26 cellular contexts compared by ENCODE assay signal in genomic region chr5:106985174-106985573, GRCh38.
"Had no signal": no experiment of that assay in that cellular context is flagged by ENCODE, and none has a peak within 500 bp of the region (broad histone marks: within the 10 kb centered on the region; RNA-seq: fewer than 3 reads in every experiment).

No MANE protein-coding gene starts in this region.

- H3K4me1 ChIP-seq: colonic mucosa, gastrocnemius medialis, lower lobe of right lung, parathyroid adenoma, right lobe of liver, suprapubic skin, transverse colon, upper lobe of right lung, uterus had no signal

- H3K4me3 ChIP-seq: colonic mucosa, gastrocnemius medialis, lower lobe of right lung, right lobe of liver, suprapubic skin, transverse colon, upper lobe of right lung, uterus had no signal

- H3K4me3 Mint-ChIP-seq: dendritic cell treated with granulocyte-macrophage colony-stimulating factor and Interleukin-4, amounts not matched to agents 40 ng/mL and 50 ng/mL, for 4 days; endodermal cell; natural killer cell treated with Interleukin-12 subunit alpha and Interleukin-12 subunit beta and Interleukin-15 and Interleukin-18, amount 100 ng/mL, for 72 hours; neural crest cell; stimulated activated naive CD8-positive, alpha-beta T cell treated with anti-CD3 and anti-CD28 coated beads, Interleukin-15, amount 100 ng/mL, for 72 hours had no signal

- DNase-seq: colonic mucosa; effector CD8-positive, alpha-beta T cell; endodermal cell; foreskin fibroblast; gastrocnemius medialis; head of caudate nucleus; left ventricle myocardium superior; lower lobe of right lung; right lobe of liver; small intestine; stimulated activated CD4-positive, alpha-beta T cell treated with anti-CD3 and anti-CD28 coated beads, Interleukin-1b, Interleukin-23, amount 100 ng/mL, for 48 hours; stimulated activated CD4-positive, alpha-beta T cell treated with anti-CD3 and anti-CD28 coated beads, Interleukin-4, amount 100 ng/mL, for 1 hour; stimulated activated CD8-positive, alpha-beta memory T cell treated with anti-CD3 and anti-CD28 coated beads, Interleukin-4, amount 100 ng/mL, for 48 hours; stimulated activated naive CD4-positive, alpha-beta T cell; stimulated activated naive CD8-positive, alpha-beta T cell treated with anti-CD3 and anti-CD28 coated beads, Interleukin-15, amount 100 ng/mL, for 72 hours; transverse colon; upper lobe of right lung; uterus had no signal

- H3K9ac ChIP-seq: parathyroid adenoma had no signal

- H2AFZ ChIP-seq: parathyroid adenoma had no signal

- H3K36me3 ChIP-seq: colonic mucosa, gastrocnemius medialis, lower lobe of right lung, right lobe of liver, suprapubic skin, transverse colon, upper lobe of right lung, uterus had no signal

- H3K9me3 ChIP-seq: colonic mucosa, gastrocnemius medialis, lower lobe of right lung, right lobe of liver, suprapubic skin, transverse colon, upper lobe of right lung, uterus had no signal

- H3K27ac Mint-ChIP-seq: dendritic cell treated with granulocyte-macrophage colony-stimulating factor and Interleukin-4, amounts not matched to agents 40 ng/mL and 50 ng/mL, for 4 days; endodermal cell; natural killer cell treated with Interleukin-12 subunit alpha and Interleukin-12 subunit beta and Interleukin-15 and Interleukin-18, amount 100 ng/mL, for 72 hours; progenitor cell of endocrine pancreas; stimulated activated naive CD8-positive, alpha-beta T cell treated with anti-CD3 and anti-CD28 coated beads, Interleukin-15, amount 100 ng/mL, for 72 hours had no signal

- H3K4me1 Mint-ChIP-seq: neural crest cell; stimulated activated naive CD8-positive, alpha-beta T cell treated with anti-CD3 and anti-CD28 coated beads, Interleukin-15, amount 100 ng/mL, for 72 hours had no signal

- H3K27ac ChIP-seq: colonic mucosa, epithelial cell of prostate, gastrocnemius medialis, lower lobe of right lung, parathyroid adenoma, right lobe of liver, suprapubic skin, transverse colon, upper lobe of right lung, uterus had no signal

- H3K79me2 ChIP-seq: parathyroid adenoma had no signal

- H3K36me3 Mint-ChIP-seq: natural killer cell treated with Interleukin-12 subunit alpha and Interleukin-12 subunit beta and Interleukin-15 and Interleukin-18, amount 100 ng/mL, for 72 hours had no signal

- H3K9me3 Mint-ChIP-seq: endodermal cell, neural crest cell had no signal

- ATAC-seq: esophagus mucosa; gastrocnemius medialis; left ventricle myocardium superior; lower lobe of right lung; natural killer cell treated with Interleukin-12 subunit alpha and Interleukin-12 subunit beta and Interleukin-15 and Interleukin-18, amount 100 ng/mL, for 72 hours; right lobe of liver; stimulated activated naive CD8-positive, alpha-beta T cell treated with anti-CD3 and anti-CD28 coated beads, Interleukin-15, amount 100 ng/mL, for 72 hours; upper lobe of right lung had no signal

- H3K27me3 ChIP-seq: colonic mucosa, gastrocnemius medialis, right lobe of liver, suprapubic skin, transverse colon, upper lobe of right lung, uterus had no signal

- H3K27me3 Mint-ChIP-seq: dendritic cell treated with granulocyte-macrophage colony-stimulating factor and Interleukin-4, amounts not matched to agents 40 ng/mL and 50 ng/mL, for 4 days; stimulated activated naive CD8-positive, alpha-beta T cell treated with anti-CD3 and anti-CD28 coated beads, Interleukin-15, amount 100 ng/mL, for 72 hours had no signal
